8 cellular contexts compared by ENCODE assay signal in the genomic region with DNA sequence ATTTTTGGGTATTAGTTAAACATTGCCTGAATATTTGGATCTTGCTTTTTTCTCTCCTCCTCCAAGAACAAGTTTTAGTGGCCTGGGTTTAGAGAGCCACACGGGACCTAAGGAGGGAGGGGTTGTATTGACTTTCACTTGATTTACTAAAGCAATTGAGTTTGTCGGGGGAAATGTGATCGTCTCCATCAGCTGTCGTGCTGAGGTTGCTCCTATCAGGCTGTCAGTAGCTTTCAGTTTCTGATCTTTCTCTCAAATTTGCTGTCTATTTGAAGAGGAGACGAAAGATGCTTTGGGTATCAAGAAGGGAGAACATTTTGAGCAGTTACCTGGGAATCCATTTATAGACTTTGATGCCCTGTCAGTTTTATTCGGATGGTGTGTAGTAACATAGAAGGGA.
DNase-seq lines count a peak whose midpoint lies in the region; ATAC-seq and TF ChIP-seq lines count a peak whose summit lies in the region.

No MANE protein-coding gene starts in this region.

- POLR2A ChIA-PET in activated B cell treated with CpG ODN at 0.5 μM for 24 hours (lab: Charles Lee) (interaction anchor here (0.7 to 2.4 kb wide), 13 partner anchors 9 to 317 kb away, joined by 3 to 21 read pairs (median 5); partner anchors contain the start of gene SETBP1), PC-9 (lab: Charles Lee; ENCODE audit: unreplicated experiment) (no interaction called here)

- BruUV-seq in PC-9 (replicated peaks; lab: Mats Ljungman, UMichigan), result no TSS peak

- intact Hi-C loops in activated B cell treated with CpG ODN at 0.5 μM for 24 hours (cut with micrococcal nuclease), result loop anchor here (1.0 to 2.0 kb wide), 5 partner anchors 14 to 106 kb away; partner anchors contain the start of gene SETBP1
- intact Hi-C loops in uterus (cut with DNase I; ENCODE audit: low total_unique reads), result no loop called here
- intact Hi-C loops in PC-9 (cut with micrococcal nuclease; ENCODE audit: unreplicated experiment), result no loop called here

- no peaks in the 10 kb centered on the region for H3F3A ChIP-seq in PC-9 (ENCODE audit: insufficient read depth, low read depth)

- H3K27ac ChIP-seq in uterus, result peak overlapping the region; percentile 5 to 13
- H3K27ac ChIP-seq in PC-9, result no peak overlapping the region

- no peaks in the 10 kb centered on the region; the same call in 1 of the 2 replicates for H3K9me2 ChIP-seq in PC-9 (ENCODE audit: insufficient read depth)

- H4K20me1 ChIP-seq in PC-9 (ENCODE audit: insufficient read depth), result no peaks in the 10 kb centered on the region

- no peak for TF ChIP-seq POLR2A in uterus (IDR thresholded peaks at IDR 0.05)

- TF ChIP-seq CTCF in activated B cell treated with CpG ODN at 0.5 μM for 24 hours (IDR thresholded peaks at IDR 0.05) (no peak), uterus (IDR thresholded peaks at IDR 0.05) (no peak), PC-9 (conservative IDR thresholded peaks at IDR 0.05) (no peak), endothelial cell (IDR thresholded peaks at IDR 0.05; ENCODE audit: unreplicated experiment) (no peak)

- H2AFZ ChIP-seq in PC-9, result no peak overlapping the region

- H3K4me1 ChIP-seq in uterus, result peaks cover 0 to 16% of the 10 kb centered on the region in 2 donors
- peaks cover 16% of the 10 kb centered on the region for H3K4me1 ChIP-seq in PC-9 (replicated peaks; ENCODE audit: insufficient read depth)

- H3K4me3 Mint-ChIP-seq in activated naive CD8-positive, alpha-beta T cell treated with anti-CD3 and anti-CD28 coated beads, Interleukin-2, amount 50 U/mL, for 24 hours, result peak overlapping the region; percentile 41
- no peak overlapping the region for H3K4me3 Mint-ChIP-seq in activated naive CD8-positive, alpha-beta T cell treated with anti-CD3 and anti-CD28 coated beads for 36 hours
- H3K4me3 Mint-ChIP-seq in activated B cell treated with CpG ODN at 0.5 μM for 24 hours (peak overlapping the region; percentile 85), endothelial cell (ENCODE audit: unreplicated experiment) (no peak overlapping the region)

- H3K27me3 ChIP-seq in uterus (no peaks in the 10 kb centered on the region), MG63 (no peaks in the 10 kb centered on the region), PC-9 (ENCODE audit: insufficient read depth, low read depth) (no peaks in the 10 kb centered on the region)

- H3K4me3 ChIP-seq in uterus (no peak overlapping the region), MG63 (no peak overlapping the region), PC-9 (no peak overlapping the region)

- H3K9me3 ChIP-seq in uterus (no peaks in the 10 kb centered on the region), MG63 (no peaks in the 10 kb centered on the region), PC-9 (ENCODE audit: insufficient read depth, low read depth) (no peaks in the 10 kb centered on the region)

- no peak overlapping the region for H3K4me2 ChIP-seq in PC-9

- CTCF ChIA-PET in activated B cell treated with CpG ODN at 0.5 μM for 24 hours (lab: Charles Lee) (interaction anchor here (0.7 to 1.5 kb wide), 2 partner anchors 10 to 12 kb away, joined by 3 to 4 read pairs; no protein-coding TSS in a partner anchor), PC-9 (lab: Charles Lee) (no interaction called here)

- no peaks in the 10 kb centered on the region for H3K9me3 Mint-ChIP-seq in activated naive CD8-positive, alpha-beta T cell treated with anti-CD3 and anti-CD28 coated beads, Interleukin-2, amount 50 U/mL, for 24 hours
- H3K9me3 Mint-ChIP-seq in activated naive CD8-positive, alpha-beta T cell treated with anti-CD3 and anti-CD28 coated beads for 36 hours, result no peaks in the 10 kb centered on the region
- no peaks in the 10 kb centered on the region for H3K9me3 Mint-ChIP-seq in activated B cell treated with CpG ODN at 0.5 μM for 24 hours
- no peaks in the 10 kb centered on the region for H3K9me3 Mint-ChIP-seq in endothelial cell (ENCODE audit: unreplicated experiment)

- peak overlapping the region; percentile 29 for H3K27ac Mint-ChIP-seq in activated naive CD8-positive, alpha-beta T cell treated with anti-CD3 and anti-CD28 coated beads, Interleukin-2, amount 50 U/mL, for 24 hours
- no peak overlapping the region for H3K27ac Mint-ChIP-seq in activated naive CD8-positive, alpha-beta T cell treated with anti-CD3 and anti-CD28 coated beads for 36 hours
- peak overlapping the region; percentile 92 for H3K27ac Mint-ChIP-seq in activated B cell treated with CpG ODN at 0.5 μM for 24 hours
- H3K27ac Mint-ChIP-seq in endothelial cell (ENCODE audit: unreplicated experiment), result no peak overlapping the region

- no peak for DNase-seq in activated naive CD8-positive, alpha-beta T cell treated with anti-CD3 and anti-CD28 coated beads, Interleukin-2, amount 50 U/mL, for 24 hours
- DNase-seq in activated naive CD8-positive, alpha-beta T cell treated with anti-CD3 and anti-CD28 coated beads for 36 hours, result no peak
- DNase-seq in activated B cell treated with CpG ODN at 0.5 μM for 24 hours (no peak), uterus (no peak), MG63 (no peak), PC-9 (no peak), endothelial cell (ENCODE audit: low spot score) (no peak)

- peaks cover 4% of the 10 kb centered on the region for H3K27me3 Mint-ChIP-seq in activated naive CD8-positive, alpha-beta T cell treated with anti-CD3 and anti-CD28 coated beads, Interleukin-2, amount 50 U/mL, for 24 hours
- peaks cover 11% of the 10 kb centered on the region for H3K27me3 Mint-ChIP-seq in activated naive CD8-positive, alpha-beta T cell treated with anti-CD3 and anti-CD28 coated beads for 36 hours
- H3K27me3 Mint-ChIP-seq in activated B cell treated with CpG ODN at 0.5 μM for 24 hours, result no peaks in the 10 kb centered on the region
- H3K27me3 Mint-ChIP-seq in endothelial cell (ENCODE audit: unreplicated experiment), result peaks cover 3% of the 10 kb centered on the region

- no peaks in the 10 kb centered on the region for H3K79me2 ChIP-seq in PC-9 (ENCODE audit: low read depth)

- ATAC-seq in activated naive CD8-positive, alpha-beta T cell treated with anti-CD3 and anti-CD28 coated beads, Interleukin-2, amount 50 U/mL, for 24 hours, result no peak
- ATAC-seq in HG02943 (IDR thresholded peaks at IDR 0.05; ENCODE audit: low read depth, unreplicated experiment), result peak; percentile 61
- peak; percentile 75 for ATAC-seq in activated B cell treated with CpG ODN at 0.5 μM for 24 hours (ENCODE audit: low read depth)

- H3K36me3 Mint-ChIP-seq in activated naive CD8-positive, alpha-beta T cell treated with anti-CD3 and anti-CD28 coated beads, Interleukin-2, amount 50 U/mL, for 24 hours (ENCODE audit: low read depth), result no peaks in the 10 kb centered on the region
- H3K36me3 Mint-ChIP-seq in activated naive CD8-positive, alpha-beta T cell treated with anti-CD3 and anti-CD28 coated beads for 36 hours, result no peaks in the 10 kb centered on the region
- peaks cover 5% of the 10 kb centered on the region for H3K36me3 Mint-ChIP-seq in activated B cell treated with CpG ODN at 0.5 μM for 24 hours (ENCODE audit: low read depth)
- peaks cover 5% of the 10 kb centered on the region for H3K36me3 Mint-ChIP-seq in endothelial cell (ENCODE audit: low read depth, unreplicated experiment)

- peaks cover 16% of the 10 kb centered on the region for H3K4me1 Mint-ChIP-seq in activated naive CD8-positive, alpha-beta T cell treated with anti-CD3 and anti-CD28 coated beads, Interleukin-2, amount 50 U/mL, for 24 hours
- peaks cover 4% of the 10 kb centered on the region for H3K4me1 Mint-ChIP-seq in activated naive CD8-positive, alpha-beta T cell treated with anti-CD3 and anti-CD28 coated beads for 36 hours
- peaks cover 80% of the 10 kb centered on the region for H3K4me1 Mint-ChIP-seq in activated B cell treated with CpG ODN at 0.5 μM for 24 hours
- peaks cover 71% of the 10 kb centered on the region for H3K4me1 Mint-ChIP-seq in endothelial cell (ENCODE audit: unreplicated experiment)

- H3K36me3 ChIP-seq in uterus (no peaks in the 10 kb centered on the region), MG63 (no peaks in the 10 kb centered on the region), PC-9 (ENCODE audit: low read depth) (no peaks in the 10 kb centered on the region)

Comparison
In these comparisons a context has a peak if more than half of its experiments do, and no peak if none do; other contexts are left out.
1. H3K27ac Mint-ChIP-seq: peak in activated naive CD8-positive, alpha-beta T cell treated with anti-CD3 and anti-CD28 coated beads, Interleukin-2, amount 50 U/mL, for 24 hours (single experiment) and activated B cell treated with CpG ODN at 0.5 μM for 24 hours (single experiment); none in activated naive CD8-positive, alpha-beta T cell treated with anti-CD3 and anti-CD28 coated beads for 36 hours (single experiment) and endothelial cell (single experiment).
2. H3K4me3 Mint-ChIP-seq: peak in activated naive CD8-positive, alpha-beta T cell treated with anti-CD3 and anti-CD28 coated beads, Interleukin-2, amount 50 U/mL, for 24 hours (single experiment) and activated B cell treated with CpG ODN at 0.5 μM for 24 hours (single experiment); none in activated naive CD8-positive, alpha-beta T cell treated with anti-CD3 and anti-CD28 coated beads for 36 hours (single experiment) and endothelial cell (single experiment).